In the genomic region with DNA sequence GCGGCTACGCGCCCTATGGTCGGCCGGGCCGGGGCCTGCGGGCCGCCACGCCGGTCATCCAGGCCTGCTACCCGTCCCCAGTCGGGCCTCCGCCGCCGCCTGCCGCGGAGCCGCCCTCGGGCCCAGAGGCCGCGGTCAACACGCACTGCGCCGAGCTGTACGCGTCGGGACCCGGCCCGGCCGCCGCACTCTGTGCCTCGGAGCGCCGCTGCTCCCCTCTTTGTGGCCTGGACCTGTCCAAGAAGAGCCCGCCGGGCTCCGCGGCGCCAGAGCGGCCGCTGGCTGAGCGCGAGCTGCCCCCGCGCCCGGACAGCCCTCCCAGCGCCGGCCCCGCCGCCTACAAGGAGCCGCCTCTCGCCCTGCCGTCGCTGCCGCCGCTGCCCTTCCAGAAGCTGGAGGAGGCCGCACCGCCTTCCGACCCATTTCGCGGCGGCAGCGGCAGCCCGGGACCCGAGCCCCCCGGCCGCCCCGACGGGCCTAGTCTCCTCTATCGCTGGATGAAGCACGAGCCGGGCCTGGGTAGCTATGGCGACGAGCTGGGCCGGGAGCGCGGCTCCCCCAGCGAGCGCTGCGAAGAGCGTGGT, we compare ENCODE assay signal across 12 cellular contexts. TPM values are rescaled to one million over a fixed set of nuclear protein-coding genes. Genes with fewer than 3 reads are reported as not detected.
DNase-seq lines count a peak whose midpoint lies in the region; ATAC-seq, FAIRE-seq and TF ChIP-seq lines count a peak whose summit lies in the region.
"Had no signal": no experiment of that assay in that cellular context is flagged by ENCODE, and none has a peak within 500 bp of the region (broad histone marks: within the 10 kb centered on the region; RNA-seq: fewer than 3 reads in every experiment).

No MANE protein-coding gene starts in this region.

- H3K9me2 ChIP-seq in GM23248 (ENCODE audit: insufficient read depth), result no peaks in the 10 kb centered on the region

- peak overlapping the region; percentile 25 to 76 for H3K14ac ChIP-seq in mesenchymal stem cell (ENCODE audit: low read length in 2 of 2)

- H2AFZ ChIP-seq in mesenchymal stem cell (ENCODE audit: low read depth, low read length) (no peak overlapping the region), GM23248 (no peak overlapping the region)

- H3K27ac ChIP-seq in mesenchymal stem cell (ENCODE audit: low read length, poor library complexity, severe bottlenecking) (no peak overlapping the region), tibial artery (peak overlapping the region in 1 of 2 donors; percentile 69), GM23248 (no peak overlapping the region; the same call in 1 of the 2 replicates)
- no peak overlapping the region for H3K27ac ChIP-seq in CD8-positive, alpha-beta T cell (ENCODE audit: low read depth, low read length)

- no peaks in the 10 kb centered on the region for H3K9me3 ChIP-seq in mesenchymal stem cell (ENCODE audit: control insufficient read depth, low read length)
- no peaks in the 10 kb centered on the region for H3K9me3 ChIP-seq in tibial artery
- H3K9me3 ChIP-seq in CD8-positive, alpha-beta T cell (ENCODE audit: low read length), result no peaks in the 10 kb centered on the region
- H3K9me3 ChIP-seq in GM23248 (ENCODE audit: low read depth), result no peaks in the 10 kb centered on the region

- no peak for FAIRE-seq in RCC 7860 (lab: Jason Lieb, UNC)

- TF ChIP-seq CTCF in choroid plexus epithelial cell (conservative IDR thresholded peaks at IDR 0.05; ENCODE audit: low read depth, low read length), result no peak
- no peak for TF ChIP-seq CTCF in tibial artery (IDR thresholded peaks at IDR 0.05)
- no peak for TF ChIP-seq CTCF in CD8-positive, alpha-beta T cell (IDR thresholded peaks at IDR 0.05)

- peak; percentile 47 for DNase-seq in activated CD8-positive, alpha-beta memory T cell treated with anti-CD3 and anti-CD28 coated beads, Interleukin-2, amount 10 ng/mL, durations not matched to agents 7 days and 5 days
- DNase-seq in activated CD8-positive, alpha-beta memory T cell treated with anti-CD3 and anti-CD28 coated beads for 24 hours, result no peak
- DNase-seq in choroid plexus epithelial cell (ENCODE audit: low read depth) (peak; percentile 57), mesenchymal stem cell (peak; percentile 38), tibial artery (no peak), RCC 7860 (ENCODE audit: low spot score) (no peak), GM23248 (no peak)
- no peak for DNase-seq in CD8-positive, alpha-beta T cell
- DNase-seq: KBM-7, NCI-H2171 had no signal

- H4K20me1 ChIP-seq in GM23248 (ENCODE audit: insufficient read depth), result no peaks in the 10 kb centered on the region

- H2BK12ac ChIP-seq in mesenchymal stem cell (ENCODE audit: low read length in 2 of 2), result peak overlapping the region in 1 of 2 experiments; percentile 50

- H3K36me3 Mint-ChIP-seq in activated CD8-positive, alpha-beta memory T cell treated with anti-CD3 and anti-CD28 coated beads, Interleukin-2, amount 10 ng/mL, durations not matched to agents 7 days and 5 days, result peaks cover 32% of the 10 kb centered on the region
- H3K36me3 Mint-ChIP-seq in CD8-positive, alpha-beta T cell, result peaks cover 19% of the 10 kb centered on the region
- H3K36me3 Mint-ChIP-seq: WTC11 had no signal

- peak overlapping the region; percentile 54 to 86 for H3K23ac ChIP-seq in mesenchymal stem cell (ENCODE audit: low read length in 2 of 2)

- no peak for ATAC-seq in activated CD8-positive, alpha-beta memory T cell treated with anti-CD3 and anti-CD28 coated beads, Interleukin-2, amount 10 ng/mL, durations not matched to agents 7 days and 5 days
- ATAC-seq in CD8-positive, alpha-beta T cell, result no peak
- ATAC-seq: Panc1, WTC11 had no signal

- H3K4me3 Mint-ChIP-seq in activated CD8-positive, alpha-beta memory T cell treated with anti-CD3 and anti-CD28 coated beads, Interleukin-2, amount 10 ng/mL, durations not matched to agents 7 days and 5 days, result peak overlapping the region; percentile 71
- no peak overlapping the region for H3K4me3 Mint-ChIP-seq in CD8-positive, alpha-beta T cell

- H2BK120ac ChIP-seq in mesenchymal stem cell (ENCODE audit: low read depth, low read length), result peak overlapping the region; percentile 99

- no peak overlapping the region for H3K4me2 ChIP-seq in mesenchymal stem cell (ENCODE audit: low read length, poor library complexity, severe bottlenecking)
- no peak overlapping the region for H3K4me2 ChIP-seq in GM23248 (ENCODE audit: unreplicated experiment)

- H4K8ac ChIP-seq in mesenchymal stem cell (ENCODE audit: low read length), result peak overlapping the region; percentile 90

- H3K79me2 ChIP-seq in GM23248 (ENCODE audit: insufficient read depth), result peaks cover 46% of the 10 kb centered on the region

- peak overlapping the region; percentile 19 to 80 for H3K4ac ChIP-seq in mesenchymal stem cell (ENCODE audit: low read depth in 1 of 2, low read length in 2 of 2)

- H3K36me3 ChIP-seq in mesenchymal stem cell (ENCODE audit: control insufficient read depth in 1 of 2, insufficient read depth in 2 of 2, low read depth in 1 of 2, low read length in 2 of 2) (peaks cover 24 to 55% of the 10 kb centered on the region in 2 experiments), tibial artery (peaks cover 0 to 47% (median 16%) of the 10 kb centered on the region in 3 donors), GM23248 (ENCODE audit: low read depth) (no peaks in the 10 kb centered on the region; the same call in 1 of the 2 replicates)
- peaks cover 3% of the 10 kb centered on the region for H3K36me3 ChIP-seq in CD8-positive, alpha-beta T cell (ENCODE audit: insufficient read depth, low read length)

- peaks cover 10% of the 10 kb centered on the region; the same call in 1 of the 2 replicates for H3F3A ChIP-seq in GM23248 (ENCODE audit: insufficient read depth)

- POLR2A ChIA-PET in CD8-positive, alpha-beta T cell (lab: Charles Lee), result interaction anchor here (1.3 to 3.4 kb wide), 4 partner anchors 32 to 202 kb away, joined by 3 to 18 read pairs (median 5); no protein-coding TSS in a partner anchor

- peak overlapping the region; percentile 40 to 67 for H3K18ac ChIP-seq in mesenchymal stem cell (ENCODE audit: low read depth in 1 of 2, low read length in 2 of 2)

- CTCF ChIA-PET in activated CD8-positive, alpha-beta memory T cell treated with anti-CD3 and anti-CD28 coated beads, Interleukin-2, amount 10 ng/mL, durations not matched to agents 7 days and 5 days (lab: Charles Lee), result interaction anchor here (0.7 to 13.6 kb wide), 23 partner anchors 7 to 359 kb away, joined by 3 to 401 read pairs (median 13); partner anchors contain the start of genes SMG6, SRR and TSR1
- CTCF ChIA-PET in CD8-positive, alpha-beta T cell (lab: Charles Lee), result interaction anchor here (0.7 to 8.5 kb wide), 21 partner anchors 8 to 359 kb away, joined by 3 to 240 read pairs (median 4); no protein-coding TSS in a partner anchor

- H3K9me3 Mint-ChIP-seq in activated CD8-positive, alpha-beta memory T cell treated with anti-CD3 and anti-CD28 coated beads, Interleukin-2, amount 10 ng/mL, durations not matched to agents 7 days and 5 days (ENCODE audit: low read depth), result no peaks in the 10 kb centered on the region
- H3K9me3 Mint-ChIP-seq in CD8-positive, alpha-beta T cell, result no peaks in the 10 kb centered on the region
- H3K9me3 Mint-ChIP-seq: WTC11 had no signal

- H2BK5ac ChIP-seq in mesenchymal stem cell (ENCODE audit: low read depth, low read length, poor library complexity, severe bottlenecking), result no peak overlapping the region

- peaks cover 10% of the 10 kb centered on the region for H3K79me1 ChIP-seq in mesenchymal stem cell (replicated peaks; ENCODE audit: low read length, poor library complexity, severe bottlenecking)

- H3K27me3 Mint-ChIP-seq in activated CD8-positive, alpha-beta memory T cell treated with anti-CD3 and anti-CD28 coated beads, Interleukin-2, amount 10 ng/mL, durations not matched to agents 7 days and 5 days, result peaks cover 4% of the 10 kb centered on the region
- H3K27me3 Mint-ChIP-seq in CD8-positive, alpha-beta T cell (ENCODE audit: low read depth), result peaks cover 16% of the 10 kb centered on the region

- H3K4me1 ChIP-seq in mesenchymal stem cell (ENCODE audit: control insufficient read depth, insufficient read depth, low read depth, low read length) (peaks cover 37% of the 10 kb centered on the region), tibial artery (peaks cover 0 to 35% (median 25%) of the 10 kb centered on the region in 4 donors), GM23248 (ENCODE audit: insufficient read depth) (peaks cover 7% of the 10 kb centered on the region)
- peaks cover 47% of the 10 kb centered on the region for H3K4me1 ChIP-seq in CD8-positive, alpha-beta T cell (ENCODE audit: insufficient read depth, low read length)

- intact Hi-C loops in tibial artery (cut with DNase I; ENCODE audit: low total_unique reads), result no loop called here
- intact Hi-C loops in CD8-positive, alpha-beta T cell (cut with DNase I, micrococcal nuclease), result loop anchor here in 1 of 2 experiments (5.0 kb wide), 1 partner anchor 110 kb away; no protein-coding TSS in a partner anchor

- peak overlapping the region; percentile 90 for H4K91ac ChIP-seq in mesenchymal stem cell (ENCODE audit: low read length)

- H2BK15ac ChIP-seq in mesenchymal stem cell (ENCODE audit: low read depth, poor library complexity, severe bottlenecking), result peak overlapping the region; percentile 48

- H3K4me3 ChIP-seq in choroid plexus epithelial cell (ENCODE audit: low read depth, low read length) (peak overlapping the region; percentile 79), mesenchymal stem cell (ENCODE audit: insufficient read depth in 1 of 2, low read depth in 1 of 2, low read length in 2 of 2) (peak overlapping the region in 1 of 2 experiments; percentile 70), tibial artery (peak overlapping the region; percentile 51 to 60), GM23248 (no peak overlapping the region)
- H3K4me3 ChIP-seq in CD8-positive, alpha-beta T cell (ENCODE audit: low read depth, low read length), result no peak overlapping the region

- H3K27ac Mint-ChIP-seq in activated CD8-positive, alpha-beta memory T cell treated with anti-CD3 and anti-CD28 coated beads, Interleukin-2, amount 10 ng/mL, durations not matched to agents 7 days and 5 days, result no peak overlapping the region
- H3K27ac Mint-ChIP-seq in CD8-positive, alpha-beta T cell, result no peak overlapping the region
- H3K27ac Mint-ChIP-seq: WTC11 had no signal

- no peak overlapping the region for H2AK5ac ChIP-seq in mesenchymal stem cell (ENCODE audit: low read length, severe bottlenecking)

- 16% methylated on average over 71 of the region's 81 CpGs for WGBS in mesenchymal stem cell
- 85 to 89% methylated on average over 42 to 79 of the region's 81 CpGs for WGBS in GM23248 (ENCODE audit: low coverage in 1 of 2, low lambda C conversion rate in 2 of 2, missing lambda C conversion rate in 2 of 2), 2 experiments

- H3K4me1 Mint-ChIP-seq in activated CD8-positive, alpha-beta memory T cell treated with anti-CD3 and anti-CD28 coated beads, Interleukin-2, amount 10 ng/mL, durations not matched to agents 7 days and 5 days, result peaks cover 43% of the 10 kb centered on the region
- peaks cover 27% of the 10 kb centered on the region for H3K4me1 Mint-ChIP-seq in CD8-positive, alpha-beta T cell (ENCODE audit: low read depth)

- H3K9ac ChIP-seq in mesenchymal stem cell (ENCODE audit: low read length) (peak overlapping the region; percentile 93), GM23248 (no peak overlapping the region)

- H3K27me3 ChIP-seq in mesenchymal stem cell (ENCODE audit: control insufficient read depth in 1 of 2, insufficient read depth in 1 of 2, low read length in 2 of 2) (no peaks in the 10 kb centered on the region), tibial artery (peaks cover 0 to 30% of the 10 kb centered on the region in 2 donors), GM23248 (replicated peaks; ENCODE audit: insufficient read depth) (no peaks in the 10 kb centered on the region)
- no peaks in the 10 kb centered on the region for H3K27me3 ChIP-seq in CD8-positive, alpha-beta T cell (ENCODE audit: insufficient read depth, low read length)

- in situ Hi-C loops in GM23248 (cut with MboI), result no loop called here

RNA-seq across cellular contexts. Expression of gene HIC1, which starts 2.3 kb away (rescaled TPM):
- 100 to 1,000 TPM in 1 of 2 experiments, 10 to 100 TPM in 1; 88.5 to 122 TPM for total RNA-seq in activated CD8-positive, alpha-beta memory T cell treated with anti-CD3 and anti-CD28 coated beads, Interleukin-2, amount 10 ng/mL, durations not matched to agents 7 days and 5 days
- polyA plus RNA-seq in mesenchymal stem cell (2013, experiment 1 of 2), result 25.3 TPM
- 23.9 TPM for polyA plus RNA-seq in mesenchymal stem cell (2013, experiment 2 of 2)
- total RNA-seq in CD8-positive, alpha-beta T cell, result 10 to 100 TPM; 12.1 to 13.0 TPM
- total RNA-seq in GM23248 (2014; rRNA removed; shearing (Covaris generic)), result 35.0 and 59.8 TPM in 2 replicates
- 1.6 TPM in 2 replicates for polyA plus RNA-seq in GM23248 (2016; fragmentation: Nextera tagmentation; extraction: Ambion mirVana)

RNA-seq across cellular contexts. Expression of gene OVCA2, which starts 15.4 kb away (rescaled TPM):
- total RNA-seq in activated CD8-positive, alpha-beta memory T cell treated with anti-CD3 and anti-CD28 coated beads, Interleukin-2, amount 10 ng/mL, durations not matched to agents 7 days and 5 days, result 10 to 100 TPM; 31.7 to 42.2 TPM
- 72.1 TPM for polyA plus RNA-seq in mesenchymal stem cell (2013, experiment 1 of 2)
- 72.9 TPM for polyA plus RNA-seq in mesenchymal stem cell (2013, experiment 2 of 2)
- total RNA-seq in CD8-positive, alpha-beta T cell, result 10 to 100 TPM; 38.7 to 48.2 TPM
- 67.3 and 92.0 TPM in 2 replicates for total RNA-seq in GM23248 (2014; rRNA removed; shearing (Covaris generic))
- 63.5 and 66.1 TPM in 2 replicates for polyA plus RNA-seq in GM23248 (2016; fragmentation: Nextera tagmentation; extraction: Ambion mirVana)

RNA-seq across cellular contexts. Expression of gene DPH1, which starts 27.3 kb away (rescaled TPM):
- 10 to 100 TPM; 29.2 to 37.5 TPM for total RNA-seq in activated CD8-positive, alpha-beta memory T cell treated with anti-CD3 and anti-CD28 coated beads, Interleukin-2, amount 10 ng/mL, durations not matched to agents 7 days and 5 days
- 24.6 TPM for polyA plus RNA-seq in mesenchymal stem cell (2013, experiment 1 of 2)
- polyA plus RNA-seq in mesenchymal stem cell (2013, experiment 2 of 2), result 23.7 TPM
- 100 to 1,000 TPM; 128 to 149 TPM for total RNA-seq in CD8-positive, alpha-beta T cell
- total RNA-seq in GM23248 (2014; rRNA removed; shearing (Covaris generic)), result 51.2 and 58.1 TPM in 2 replicates
- 41.1 and 41.2 TPM in 2 replicates for polyA plus RNA-seq in GM23248 (2016; fragmentation: Nextera tagmentation; extraction: Ambion mirVana)

RNA-seq across cellular contexts. Expression of gene RTN4RL1, which starts 32.1 kb away (rescaled TPM):
- under 1 TPM; 0.09 to 0.45 TPM for total RNA-seq in activated CD8-positive, alpha-beta memory T cell treated with anti-CD3 and anti-CD28 coated beads, Interleukin-2, amount 10 ng/mL, durations not matched to agents 7 days and 5 days
- polyA plus RNA-seq in mesenchymal stem cell (2013, experiment 1 of 2), result 0.10 TPM
- 0.04 TPM for polyA plus RNA-seq in mesenchymal stem cell (2013, experiment 2 of 2)
- not detected for total RNA-seq in CD8-positive, alpha-beta T cell
- 0.22 TPM in 1 of 2 replicates, not detected in the other for total RNA-seq in GM23248 (2014; rRNA removed; shearing (Covaris generic))
- not detected in 2 replicates for polyA plus RNA-seq in GM23248 (2016; fragmentation: Nextera tagmentation; extraction: Ambion mirVana)

Comparison
In these comparisons a context has a peak if more than half of its experiments do, and no peak if none do; other contexts are left out.
1. DNase-seq: peak in activated CD8-positive, alpha-beta memory T cell treated with anti-CD3 and anti-CD28 coated beads, Interleukin-2, amount 10 ng/mL, durations not matched to agents 7 days and 5 days (single experiment), choroid plexus epithelial cell (single experiment) and mesenchymal stem cell (single experiment); none in activated CD8-positive, alpha-beta memory T cell treated with anti-CD3 and anti-CD28 coated beads for 24 hours (single experiment), tibial artery (0 of 2), RCC 7860 (single experiment), CD8-positive, alpha-beta T cell (0 of 7) and GM23248 (single experiment).
2. H3K4me3 ChIP-seq: peak in choroid plexus epithelial cell (single experiment) and tibial artery (2 of 2); none in CD8-positive, alpha-beta T cell (single experiment) and GM23248 (single experiment).